18 cellular contexts compared by ENCODE assay signal in genomic region chr11:95739108-95739507, GRCh38. TPM values are rescaled to one million over a fixed set of nuclear protein-coding genes. Genes with fewer than 3 reads are reported as not detected.
A peak's percentile ranks its signal among the peaks of the same experiment; 100 is the strongest.
DNase-seq lines count a peak whose midpoint lies in the region; ATAC-seq and TF ChIP-seq lines count a peak whose summit lies in the region.
"Had no signal": no experiment of that assay in that cellular context is flagged by ENCODE, and none has a peak within 500 bp of the region (broad histone marks: within the 10 kb centered on the region; RNA-seq: fewer than 3 reads in every experiment).

No MANE protein-coding gene starts in this region.

- H3K4me3 ChIP-seq in AG10803 (ENCODE audit: low read length), result no peak overlapping the region
- no peak overlapping the region for H3K4me3 ChIP-seq in OCI-LY1 (ENCODE audit: low read depth, low read length, poor library complexity, severe bottlenecking)
- H3K4me3 ChIP-seq: esophagus squamous epithelium, right atrium auricular region had no signal

- ATAC-seq in HG03097 (IDR thresholded peaks at IDR 0.05; ENCODE audit: low FRiP score, unreplicated experiment), result no peak
- no peak for ATAC-seq in HG03175 (IDR thresholded peaks at IDR 0.05; ENCODE audit: unreplicated experiment)
- ATAC-seq: activated naive CD4-positive, alpha-beta T cell treated with anti-CD3 and anti-CD28 coated beads, Interleukin-2, amount 50 U/mL, for 72 hours had no signal

- no peaks in the 10 kb centered on the region for H3K36me3 ChIP-seq in OCI-LY1 (ENCODE audit: insufficient read depth, low read length)
- H3K36me3 ChIP-seq: esophagus squamous epithelium, right atrium auricular region had no signal

- no peak overlapping the region for H2AFZ ChIP-seq in OCI-LY1 (ENCODE audit: low read length)

- no peaks in the 10 kb centered on the region for H3K4me1 ChIP-seq in OCI-LY1 (ENCODE audit: insufficient read depth, low read length, severe bottlenecking)

- no peaks in the 10 kb centered on the region for H3F3A ChIP-seq in OCI-LY1 (ENCODE audit: insufficient read depth, low read length)

- H4K20me1 ChIP-seq in OCI-LY1 (ENCODE audit: insufficient read depth, low read length), result no peaks in the 10 kb centered on the region

- TF ChIP-seq CTCF in AG10803 (conservative IDR thresholded peaks at IDR 0.05; ENCODE audit: low read length) (0 out of 2 replicates have a peak, but pooled peaks have one; percentile 17), GM13977 (IDR thresholded peaks at IDR 0.05; ENCODE audit: extremely low read depth, insufficient read depth, missing control alignments) (peak; percentile 27), OCI-LY1 (IDR thresholded peaks at IDR 0.05; ENCODE audit: low read length) (peak; percentile 13; the same call in 1 of the 2 replicates)

- no peaks in the 10 kb centered on the region for H3K27me3 ChIP-seq in OCI-LY1 (ENCODE audit: insufficient read depth, low read length)
- H3K27me3 ChIP-seq: esophagus squamous epithelium, right atrium auricular region had no signal

- DNase-seq in AG10803 (ENCODE audit: low read depth) (no peak), GM13977 (ENCODE audit: low spot score) (no peak), erythroblast (lab: John Stamatoyannopoulos, UW) (peak; percentile 9 to 30), HT-29 (ENCODE audit: low spot score) (no peak), AG20443 (ENCODE audit: low spot score) (no peak)
- DNase-seq: activated CD4-positive, alpha-beta T cell treated with anti-CD3 and anti-CD28 coated beads, Interleukin-2, amount 10 ng/mL, durations not matched to agents 24 days and 14 days; activated T-cell treated with anti-CD3 and anti-CD28 coated beads, Interleukin-2, amount 50 U/mL, for 24 hours; esophagus squamous epithelium; GF-D8; NCI-H1436; nephron progenitor cell; SIG-M5 had no signal

- H3K9me3 ChIP-seq in OCI-LY1 (ENCODE audit: low read length), result no peaks in the 10 kb centered on the region
- H3K9me3 ChIP-seq: esophagus squamous epithelium, right atrium auricular region had no signal

- TF ChIP-seq POLR2A in erythroblast (IDR thresholded peaks at IDR 0.05; ENCODE audit: low read length), result no peak

- H3K9ac ChIP-seq in OCI-LY1 (ENCODE audit: low read length), result no peak overlapping the region
- H3K9ac ChIP-seq: KMS-11 had no signal

- no peak overlapping the region for H3K4me2 ChIP-seq in OCI-LY1 (ENCODE audit: low read length)
- H3K4me2 ChIP-seq: KMS-11 had no signal

- no peaks in the 10 kb centered on the region for H3K9me2 ChIP-seq in OCI-LY1 (ENCODE audit: low read depth, low read length)

- in situ Hi-C loops in GM13977 (cut with MboI; ENCODE audit: low pct_unique_long_range_greater_than_20kb, low sequenced_read_pairs, unreplicated experiment), result no loop called here

- no peaks in the 10 kb centered on the region for H3K79me2 ChIP-seq in OCI-LY1 (ENCODE audit: insufficient read depth, low read length)

- H3K27ac ChIP-seq in OCI-LY1 (ENCODE audit: low read depth, low read length, poor library complexity, severe bottlenecking), result no peak overlapping the region
- H3K27ac ChIP-seq: esophagus squamous epithelium, KMS-11, right atrium auricular region had no signal

RNA-seq across cellular contexts. Expression of gene FAM76B, which starts 50.5 kb away (rescaled TPM):
- 16.9 and 17.7 TPM in 2 replicates for total RNA-seq in HT-29 (2014; rRNA removed; shearing (Covaris generic))

RNA-seq across cellular contexts. Expression of gene CEP57, which starts 51.2 kb away (rescaled TPM):
- 24.8 and 26.0 TPM in 2 replicates for total RNA-seq in HT-29 (2014; rRNA removed; shearing (Covaris generic))

Comparison
In these comparisons a context has a peak if more than half of its experiments do, and no peak if none do; other contexts are left out.
1. DNase-seq: peak in erythroblast (2 of 2); none in AG10803 (single experiment), GM13977 (single experiment), HT-29 (single experiment) and AG20443 (single experiment).
2. Peak in every context shown above with its lines, with median percentiles within 50 percentile points of each other: CTCF ChIP-seq.